18 cellular contexts compared by ENCODE assay signal in the genomic region with DNA sequence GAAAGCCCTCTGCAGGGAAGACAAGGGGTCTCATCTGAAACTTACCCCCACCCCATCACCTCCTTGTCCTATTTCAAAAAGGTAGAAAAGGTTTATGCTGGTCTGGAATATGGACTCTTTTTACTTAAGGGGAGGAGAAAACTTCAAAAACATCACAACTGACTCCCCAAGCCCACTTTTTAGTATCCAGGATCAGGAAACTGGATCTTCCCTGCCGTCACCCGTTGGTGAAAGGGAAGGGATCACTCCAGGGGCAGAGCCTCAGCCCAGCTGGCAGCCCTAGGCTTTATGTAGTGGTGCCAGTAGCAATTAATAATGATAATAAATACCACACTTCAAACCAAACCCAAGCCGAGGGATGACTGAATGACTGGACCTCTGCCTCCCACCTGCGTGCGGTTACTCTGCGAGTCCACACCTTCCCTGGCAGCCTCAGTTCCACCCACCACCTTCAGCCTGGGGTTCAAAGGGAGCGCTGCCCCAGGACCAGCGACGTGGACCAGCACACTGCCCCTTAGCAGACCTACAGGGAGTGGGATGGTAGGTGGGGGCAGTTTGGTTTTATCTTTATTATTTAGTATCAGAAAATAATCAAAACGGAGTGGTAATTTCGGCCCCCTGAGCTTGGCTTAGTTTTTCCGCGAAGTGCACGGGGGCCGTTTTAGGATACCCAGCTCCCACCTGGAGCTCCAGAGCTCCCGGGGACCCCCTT. TPM values are rescaled to one million over a fixed set of nuclear protein-coding genes. Genes with fewer than 3 reads are reported as not detected.
A peak's percentile ranks its signal among the peaks of the same experiment; 100 is the strongest.
DNase-seq lines count a peak whose midpoint lies in the region; ATAC-seq, FAIRE-seq and TF ChIP-seq lines count a peak whose summit lies in the region.
"Had no signal": no experiment of that assay in that cellular context is flagged by ENCODE, and none has a peak within 500 bp of the region (broad histone marks: within the 10 kb centered on the region; RNA-seq: fewer than 3 reads in every experiment).

No MANE protein-coding gene starts in this region.

- peak overlapping the region; percentile 100 for H3K27ac ChIP-seq in left ventricle myocardium inferior (replicated peaks)
- no peak overlapping the region for H3K27ac ChIP-seq in iPS-20b (ENCODE audit: low read length)
- H3K27ac ChIP-seq in uterus, result peak overlapping the region; percentile 24 to 100
- H3K27ac ChIP-seq: breast epithelium, SJSA1, thyroid gland had no signal

- H3K36me3 ChIP-seq in left ventricle myocardium inferior (no peaks in the 10 kb centered on the region), iPS-20b (ENCODE audit: insufficient read depth, low read depth, low read length) (no peaks in the 10 kb centered on the region), uterus (no peaks in the 10 kb centered on the region)
- H3K36me3 ChIP-seq: breast epithelium, thyroid gland had no signal

- FAIRE-seq in urothelium cell line (lab: Jason Lieb, UNC), result no peak
- FAIRE-seq: A204.1, HTR-8/SVneo had no signal

- H3K27me3 ChIP-seq in left ventricle myocardium inferior (ENCODE audit: low read depth) (peaks cover 64% of the 10 kb centered on the region), iPS-20b (ENCODE audit: insufficient read depth, low read length) (peaks cover 98% of the 10 kb centered on the region), uterus (no peaks in the 10 kb centered on the region)

- H3K4me1 ChIP-seq in left ventricle myocardium inferior, result peaks cover 77% of the 10 kb centered on the region
- H3K4me1 ChIP-seq in iPS-20b (ENCODE audit: insufficient read depth, low read length), result peaks cover 4% of the 10 kb centered on the region; the same call in 1 of the 2 replicates
- no peaks in the 10 kb centered on the region for H3K4me1 ChIP-seq in uterus

- DNase-seq in left ventricle myocardium inferior (no peak), cardiac septum (ENCODE audit: low spot score) (no peak), omental fat pad (ENCODE audit: low spot score) (no peak), uterus (peak in 1 of 2 donors; percentile 39), urothelium cell line (ENCODE audit: low spot score) (no peak)
- DNase-seq: activated CD4-positive, alpha-beta T cell treated with anti-CD3 and anti-CD28 coated beads for 4 hours; activated naive CD4-positive, alpha-beta T cell treated with anti-CD3 and anti-CD28 coated beads for 36 hours; DND-41; NCI-H187; T1000; thyroid gland had no signal

- H3K9ac ChIP-seq in iPS-20b (ENCODE audit: low read depth, low read length), result no peak overlapping the region

- no peak for TF ChIP-seq CTCF in left ventricle myocardium inferior (IDR thresholded peaks at IDR 0.05; ENCODE audit: borderline replicate concordance)
- TF ChIP-seq CTCF in omental fat pad (IDR thresholded peaks at IDR 0.05), result no peak
- no peak for TF ChIP-seq CTCF in uterus (IDR thresholded peaks at IDR 0.05)

- no peak for TF ChIP-seq POLR2A in uterus (IDR thresholded peaks at IDR 0.05)

- ATAC-seq in omental fat pad (ENCODE audit: low FRiP score) (peak; percentile 48), GM21367 (IDR thresholded peaks at IDR 0.05; ENCODE audit: unreplicated experiment) (no peak), HG03108 (IDR thresholded peaks at IDR 0.05; ENCODE audit: unreplicated experiment) (no peak)

- H3K9me3 ChIP-seq in left ventricle myocardium inferior (replicated peaks), result no peaks in the 10 kb centered on the region
- no peaks in the 10 kb centered on the region for H3K9me3 ChIP-seq in iPS-20b (ENCODE audit: insufficient read depth, low read depth, low read length)
- no peaks in the 10 kb centered on the region for H3K9me3 ChIP-seq in uterus
- H3K9me3 ChIP-seq: breast epithelium, SJSA1, thyroid gland had no signal

- H3K4me3 ChIP-seq in left ventricle myocardium inferior (peak overlapping the region; percentile 99), iPS-20b (ENCODE audit: low read length) (peak overlapping the region; percentile 61; the same call in 1 of the 2 replicates), uterus (peak overlapping the region in 1 of 2 donors; percentile 96)
- H3K4me3 ChIP-seq: SJSA1, thyroid gland had no signal

- intact Hi-C loops in left ventricle myocardium inferior (cut with micrococcal nuclease) (loop anchor here (10.0 kb wide), 1 partner anchor 170 kb away; no protein-coding TSS in a partner anchor), cardiac septum (cut with DNase I) (loop anchor here (5.0 to 10.0 kb wide), 7 partner anchors 47 to 540 kb away; partner anchors contain the start of gene MIB1), uterus (cut with DNase I; ENCODE audit: low total_unique reads) (loop anchor here (10.0 kb wide), 1 partner anchor 400 kb away; no protein-coding TSS in a partner anchor)

RNA-seq across cellular contexts. Expression of gene GATA6, which starts 4.9 kb away (rescaled TPM):
- total RNA-seq in left ventricle myocardium inferior (60.9 TPM), cardiac septum (76.2 TPM), omental fat pad (10 to 100 TPM; 12.1 to 48.9 (median 25.2) TPM), uterus (10 to 100 TPM; 28.2 to 59.6 (median 39.5) TPM)
- total RNA-seq: activated naive CD4-positive, alpha-beta T cell treated with anti-CD3 and anti-CD28 coated beads for 36 hours had no signal
